ENCODE assay signal across 13 cellular contexts in genomic region chr4:165612936-165613335, GRCh38.
DNase-seq lines count a peak whose midpoint lies in the region; ATAC-seq and TF ChIP-seq lines count a peak whose summit lies in the region.
"Had no signal": no experiment of that assay in that cellular context is flagged by ENCODE, and none has a peak within 500 bp of the region (broad histone marks: within the 10 kb centered on the region; RNA-seq: fewer than 3 reads in every experiment).

No MANE protein-coding gene starts in this region.

- H3K9me3 Mint-ChIP-seq in stimulated activated naive CD8-positive, alpha-beta T cell treated with anti-CD3 and anti-CD28 coated beads, Interleukin-15, amount 100 ng/mL, for 72 hours: no peaks in the 10 kb centered on the region
- H3K9me3 Mint-ChIP-seq in stimulated activated naive B cell treated with anti-CD40 and anti-IgM and Interleukin-4, amounts not matched to agents 10 μg/mL and 1 μg/mL and 100 μg/mL, for 72 hours: peaks cover 0 to 5% of the 10 kb centered on the region in 2 donors
- H3K9me3 Mint-ChIP-seq in activated naive CD8-positive, alpha-beta T cell treated with anti-CD3 and anti-CD28 coated beads for 36 hours: no peaks in the 10 kb centered on the region
- H3K9me3 Mint-ChIP-seq in CD8-positive, alpha-beta T cell: no peaks in the 10 kb centered on the region

- no peaks in the 10 kb centered on the region for H3K36me3 Mint-ChIP-seq in stimulated activated naive B cell treated with anti-CD40 and anti-IgM and Interleukin-4, amounts not matched to agents 10 μg/mL and 1 μg/mL and 100 μg/mL, for 72 hours
- no peaks in the 10 kb centered on the region for H3K36me3 Mint-ChIP-seq in activated naive CD8-positive, alpha-beta T cell treated with anti-CD3 and anti-CD28 coated beads for 36 hours
- H3K36me3 Mint-ChIP-seq in CD8-positive, alpha-beta T cell: no peaks in the 10 kb centered on the region

- TF ChIP-seq CTCF in CD8-positive, alpha-beta T cell (IDR thresholded peaks at IDR 0.05): no peak

- H3K27ac ChIP-seq in CD8-positive, alpha-beta T cell (ENCODE audit: low read depth, low read length): no peak overlapping the region
- H3K27ac ChIP-seq: BLaER1 treated with 17β-estradiol and CSF1 and Interleukin-3, amounts not matched to agents 10 nM and 100 nM; left ventricle myocardium inferior; VCaP had no signal

- H3K4me3 ChIP-seq in CD8-positive, alpha-beta T cell (ENCODE audit: low read depth, low read length): no peak overlapping the region
- H3K4me3 ChIP-seq: BLaER1 treated with 17β-estradiol and CSF1 and Interleukin-3, amounts not matched to agents 10 nM and 100 nM; left ventricle myocardium inferior had no signal

- H3K4me1 ChIP-seq in CD8-positive, alpha-beta T cell (ENCODE audit: insufficient read depth, low read length): no peaks in the 10 kb centered on the region

- intact Hi-C loops in CD8-positive, alpha-beta T cell (cut with DNase I, micrococcal nuclease): no loop called here

- H3K9me3 ChIP-seq in CD8-positive, alpha-beta T cell (ENCODE audit: low read length): no peaks in the 10 kb centered on the region

- no peaks in the 10 kb centered on the region for H3K4me1 Mint-ChIP-seq in stimulated activated naive CD8-positive, alpha-beta T cell treated with anti-CD3 and anti-CD28 coated beads, Interleukin-15, amount 100 ng/mL, for 72 hours
- H3K4me1 Mint-ChIP-seq in stimulated activated naive B cell treated with anti-CD40 and anti-IgM and Interleukin-4, amounts not matched to agents 10 μg/mL and 1 μg/mL and 100 μg/mL, for 72 hours: peaks cover 4 to 6% of the 10 kb centered on the region in 2 donors
- peaks cover 1% of the 10 kb centered on the region for H3K4me1 Mint-ChIP-seq in activated naive CD8-positive, alpha-beta T cell treated with anti-CD3 and anti-CD28 coated beads for 36 hours
- no peaks in the 10 kb centered on the region for H3K4me1 Mint-ChIP-seq in CD8-positive, alpha-beta T cell (ENCODE audit: low read depth)

- H3K36me3 ChIP-seq in CD8-positive, alpha-beta T cell (ENCODE audit: insufficient read depth, low read length): no peaks in the 10 kb centered on the region
- H3K36me3 ChIP-seq: BLaER1 treated with 17β-estradiol and CSF1 and Interleukin-3, amounts not matched to agents 10 nM and 100 nM; left ventricle myocardium inferior had no signal

- CTCF ChIA-PET in CD8-positive, alpha-beta T cell (lab: Charles Lee): no interaction called here

- no peak overlapping the region for H3K27ac Mint-ChIP-seq in stimulated activated naive CD8-positive, alpha-beta T cell treated with anti-CD3 and anti-CD28 coated beads, Interleukin-15, amount 100 ng/mL, for 72 hours
- H3K27ac Mint-ChIP-seq in stimulated activated naive B cell treated with anti-CD40 and anti-IgM and Interleukin-4, amounts not matched to agents 10 μg/mL and 1 μg/mL and 100 μg/mL, for 72 hours: no peak overlapping the region
- no peak overlapping the region for H3K27ac Mint-ChIP-seq in activated naive CD8-positive, alpha-beta T cell treated with anti-CD3 and anti-CD28 coated beads for 36 hours
- H3K27ac Mint-ChIP-seq in CD8-positive, alpha-beta T cell: no peak overlapping the region

- no peak overlapping the region for H3K4me3 Mint-ChIP-seq in stimulated activated naive CD8-positive, alpha-beta T cell treated with anti-CD3 and anti-CD28 coated beads, Interleukin-15, amount 100 ng/mL, for 72 hours
- H3K4me3 Mint-ChIP-seq in stimulated activated naive B cell treated with anti-CD40 and anti-IgM and Interleukin-4, amounts not matched to agents 10 μg/mL and 1 μg/mL and 100 μg/mL, for 72 hours: no peak overlapping the region
- no peak overlapping the region for H3K4me3 Mint-ChIP-seq in activated naive CD8-positive, alpha-beta T cell treated with anti-CD3 and anti-CD28 coated beads for 36 hours
- no peak overlapping the region for H3K4me3 Mint-ChIP-seq in CD8-positive, alpha-beta T cell

- peak; percentile 46 for ATAC-seq in stimulated activated naive CD8-positive, alpha-beta T cell treated with anti-CD3 and anti-CD28 coated beads, Interleukin-15, amount 100 ng/mL, for 72 hours
- no peak for ATAC-seq in stimulated activated naive CD8-positive, alpha-beta T cell treated with anti-CD3 and anti-CD28 coated beads, Interleukin-15, Interleukin-2, amounts not matched to agents 100 U/mL and 50 U/mL, for 24 hours
- ATAC-seq in HG02610 (IDR thresholded peaks at IDR 0.05; ENCODE audit: unreplicated experiment) (peak; percentile 97), HG03457 (IDR thresholded peaks at IDR 0.05; ENCODE audit: unreplicated experiment) (peak; percentile 93)
- peak; percentile 41 to 65 for ATAC-seq in stimulated activated naive B cell treated with anti-CD40 and anti-IgM and Interleukin-4, amounts not matched to agents 10 μg/mL and 1 μg/mL and 100 μg/mL, for 72 hours (replicated peaks)
- no peak for ATAC-seq in CD8-positive, alpha-beta T cell

- no peaks in the 10 kb centered on the region for H3K27me3 Mint-ChIP-seq in stimulated activated naive CD8-positive, alpha-beta T cell treated with anti-CD3 and anti-CD28 coated beads, Interleukin-15, amount 100 ng/mL, for 72 hours
- no peaks in the 10 kb centered on the region for H3K27me3 Mint-ChIP-seq in stimulated activated naive B cell treated with anti-CD40 and anti-IgM and Interleukin-4, amounts not matched to agents 10 μg/mL and 1 μg/mL and 100 μg/mL, for 72 hours
- no peaks in the 10 kb centered on the region for H3K27me3 Mint-ChIP-seq in activated naive CD8-positive, alpha-beta T cell treated with anti-CD3 and anti-CD28 coated beads for 36 hours
- peaks cover 2% of the 10 kb centered on the region for H3K27me3 Mint-ChIP-seq in CD8-positive, alpha-beta T cell (ENCODE audit: low read depth)

- DNase-seq in stimulated activated naive CD8-positive, alpha-beta T cell treated with anti-CD3 and anti-CD28 coated beads, Interleukin-15, amount 100 ng/mL, for 72 hours: no peak
- no peak for DNase-seq in stimulated activated naive CD8-positive, alpha-beta T cell treated with anti-CD3 and anti-CD28 coated beads, Interleukin-15, Interleukin-2, amounts not matched to agents 100 U/mL and 50 U/mL, for 24 hours
- no peak for DNase-seq in stimulated activated naive B cell treated with anti-CD40 and anti-IgM and Interleukin-4, amounts not matched to agents 10 μg/mL and 1 μg/mL and 100 μg/mL, for 72 hours
- no peak for DNase-seq in activated naive CD8-positive, alpha-beta T cell treated with anti-CD3 and anti-CD28 coated beads for 36 hours
- DNase-seq in CD8-positive, alpha-beta T cell: no peak
- DNase-seq in activated naive CD4-positive, alpha-beta T cell treated with anti-CD3 and anti-CD28 coated beads, Interleukin-2, amount 50 U/mL, for 16 hours: no peak
- DNase-seq: erythroblast, KBM-7, left ventricle myocardium inferior had no signal

- POLR2A ChIA-PET in CD8-positive, alpha-beta T cell (lab: Charles Lee): no interaction called here

- H3K27me3 ChIP-seq in CD8-positive, alpha-beta T cell (ENCODE audit: insufficient read depth, low read length): no peaks in the 10 kb centered on the region

Comparison
In these comparisons a context has a peak if more than half of its experiments do, and no peak if none do; other contexts are left out.
1. ATAC-seq: peak in stimulated activated naive CD8-positive, alpha-beta T cell treated with anti-CD3 and anti-CD28 coated beads, Interleukin-15, amount 100 ng/mL, for 72 hours (single experiment), HG02610 (single experiment), HG03457 (single experiment) and stimulated activated naive B cell treated with anti-CD40 and anti-IgM and Interleukin-4, amounts not matched to agents 10 μg/mL and 1 μg/mL and 100 μg/mL, for 72 hours (2 of 2); none in stimulated activated naive CD8-positive, alpha-beta T cell treated with anti-CD3 and anti-CD28 coated beads, Interleukin-15, Interleukin-2, amounts not matched to agents 100 U/mL and 50 U/mL, for 24 hours (single experiment) and CD8-positive, alpha-beta T cell (single experiment).